23 cellular contexts compared by ENCODE assay signal in genomic region chr15:84949043-84949442, GRCh38. TPM values are rescaled to one million over a fixed set of nuclear protein-coding genes. Genes with fewer than 3 reads are reported as not detected.
DNase-seq lines count a peak whose midpoint lies in the region; ATAC-seq and TF ChIP-seq lines count a peak whose summit lies in the region.
"Had no signal": no experiment of that assay in that cellular context is flagged by ENCODE, and none has a peak within 500 bp of the region (broad histone marks: within the 10 kb centered on the region; RNA-seq: fewer than 3 reads in every experiment).

No MANE protein-coding gene starts in this region.

- H3K4me2 ChIP-seq in osteoblast (ENCODE audit: insufficient read depth, low read length) = peak overlapping the region; percentile 54

- H2AFZ ChIP-seq in osteoblast (ENCODE audit: low read length) = no peak overlapping the region

- no peaks in the 10 kb centered on the region for H3K36me3 ChIP-seq in osteoblast (ENCODE audit: insufficient read depth, low read length)
- H3K36me3 ChIP-seq: heart left ventricle, WERI-Rb-1 had no signal

- ATAC-seq in GM21390 (IDR thresholded peaks at IDR 0.05; ENCODE audit: unreplicated experiment) (no peak), HG03196 (IDR thresholded peaks at IDR 0.05; ENCODE audit: unreplicated experiment) (no peak)
- ATAC-seq: natural killer cell treated with Interleukin-12 subunit alpha and Interleukin-12 subunit beta and Interleukin-15 and Interleukin-18, amount 100 ng/mL, for 72 hours; T-helper 17 cell had no signal

- no peaks in the 10 kb centered on the region for H3K27me3 ChIP-seq in osteoblast (ENCODE audit: insufficient read depth, low read length)
- H3K27me3 ChIP-seq: heart left ventricle had no signal

- no peaks in the 10 kb centered on the region for H4K20me1 ChIP-seq in osteoblast (ENCODE audit: insufficient read depth, low read length)

- H3K4me3 ChIP-seq in coronary artery (no peak overlapping the region), osteoblast (ENCODE audit: insufficient read depth, low read length) (no peak overlapping the region)
- H3K4me3 ChIP-seq: heart left ventricle had no signal

- no peaks in the 10 kb centered on the region for H3K79me2 ChIP-seq in osteoblast (ENCODE audit: insufficient read depth, low read length)

- TF ChIP-seq CTCF in coronary artery (IDR thresholded peaks at IDR 0.05) (no peak), osteoblast (IDR thresholded peaks at IDR 0.05; ENCODE audit: extremely low read depth, low read depth, low read length) (no peak)

- DNase-seq in AG08395 (ENCODE audit: low spot score) (peak; percentile 65), M059J (ENCODE audit: low read depth) (peak; percentile 28), coronary artery (ENCODE audit: low spot score) (no peak), osteoblast (ENCODE audit: insufficient read length, low spot score, missing footprints) (peak; percentile 73), hippocampal formation (lab: John Stamatoyannopoulos, UW) (no peak), kidney tubule cell (ENCODE audit: low spot score) (no peak)
- DNase-seq: activated CD4-positive, alpha-beta T cell treated with anti-CD3 and anti-CD28 coated beads, Interleukin-2, amount 50 U/mL, for 4 hours; activated T-cell treated with anti-CD3 and anti-CD28 coated beads for 4 hours; CD4-positive, CD25-positive, alpha-beta regulatory T cell; DMS153; erythroblast; GOT3; KBM-7; NCI-H2081; NCI-H510A treated with DMSO at 0.1 percent for 48 hours; stimulated activated CD4-positive, alpha-beta T cell treated with anti-CD3 and anti-CD28 coated beads, Interleukin-12 subunit alpha, Interleukin-12 subunit beta, amount 100 ng/mL, for 4 hours; T-helper 17 cell; WERI-Rb-1 had no signal

- H3K27ac ChIP-seq in coronary artery = peak overlapping the region; percentile 29 to 71
- H3K27ac ChIP-seq in osteoblast (ENCODE audit: low read depth, low read length) = peak overlapping the region; percentile 71
- H3K27ac ChIP-seq: HL-60, WERI-Rb-1 had no signal

- H3K9me3 ChIP-seq in osteoblast (ENCODE audit: low read depth, low read length) = no peaks in the 10 kb centered on the region
- H3K9me3 ChIP-seq: heart left ventricle had no signal

- H3K4me1 ChIP-seq in osteoblast (ENCODE audit: insufficient read depth, low read length) = peaks cover 32% of the 10 kb centered on the region

RNA-seq across cellular contexts. Expression of gene PDE8A, which starts 32.6 kb away (rescaled TPM):
- total RNA-seq in M059J (2014; rRNA removed; shearing (Covaris generic)) = 25.7 and 31.0 TPM in 2 replicates
- 30.4 and 38.3 TPM in 2 replicates for total RNA-seq in osteoblast

Comparison
In these comparisons a context has a peak if more than half of its experiments do, and no peak if none do; other contexts are left out.
1. DNase-seq: peak in AG08395 (single experiment), M059J (single experiment) and osteoblast (single experiment); none in coronary artery (single experiment), hippocampal formation (0 of 2) and kidney tubule cell (single experiment).